8 cellular contexts compared by ENCODE assay signal in the genomic region with DNA sequence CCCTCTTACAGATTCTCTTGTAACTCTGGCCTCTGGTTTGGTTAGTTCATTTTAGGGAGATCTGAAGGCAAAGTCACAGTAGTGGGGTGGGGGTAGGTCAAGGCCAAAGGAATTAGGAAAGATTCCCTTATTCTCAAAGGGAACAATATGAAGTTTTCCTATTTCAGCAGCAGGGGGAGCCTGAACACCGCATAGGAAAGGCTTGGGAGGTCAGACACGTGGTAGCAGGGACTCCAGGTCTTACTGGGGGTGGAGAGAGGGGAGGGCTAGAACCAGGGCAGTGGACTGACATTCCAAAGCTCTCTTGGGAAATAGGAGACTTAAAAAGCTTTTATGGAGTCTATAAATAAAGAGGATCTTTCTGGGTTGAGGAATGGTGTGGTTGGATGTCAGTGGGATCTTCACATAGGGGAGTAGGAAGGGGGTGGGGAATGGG. TPM values are rescaled to one million over a fixed set of nuclear protein-coding genes. Genes with fewer than 3 reads are reported as not detected.
DNase-seq lines count a peak whose midpoint lies in the region; ATAC-seq, FAIRE-seq and TF ChIP-seq lines count a peak whose summit lies in the region.

No MANE protein-coding gene starts in this region.

- peak; percentile 74 for TF ChIP-seq CTCF in astrocyte (IDR thresholded peaks at IDR 0.05; ENCODE audit: insufficient read depth, low read depth, low read length)

- peaks cover 5% of the 10 kb centered on the region for H3K36me3 ChIP-seq in astrocyte (ENCODE audit: insufficient read depth, low read length)

- ATAC-seq in left ventricle myocardium superior (peak; percentile 44), GM19395 (IDR thresholded peaks at IDR 0.05; ENCODE audit: unreplicated experiment) (no peak), HG03521 (IDR thresholded peaks at IDR 0.05; ENCODE audit: unreplicated experiment) (no peak)

- peaks cover 11% of the 10 kb centered on the region for H4K20me1 ChIP-seq in astrocyte (ENCODE audit: insufficient read depth, low read length)

- H3K9me3 Mint-ChIP-seq in astrocyte (ENCODE audit: unreplicated experiment): no peaks in the 10 kb centered on the region

- H3K79me2 ChIP-seq in astrocyte (ENCODE audit: insufficient read depth, low read length): peaks cover 27% of the 10 kb centered on the region

- DNase-seq in GM04503 (ENCODE audit: low read depth): peak; percentile 87
- peak; percentile 43 for DNase-seq in NCI-H1105 treated with DMSO at 0.1 percent for 48 hours (lab: John Stamatoyannopoulos, UW)
- peak; percentile 34 for DNase-seq in SKM-1 treated with dmso at 0.1 percent for 144 hours (lab: John Stamatoyannopoulos, UW; ENCODE audit: unreplicated experiment)
- DNase-seq in astrocyte (ENCODE audit: low read depth): peak; percentile 82
- DNase-seq in left ventricle myocardium superior: peak; percentile 58
- DNase-seq in posterior cingulate gyrus: peak in 6 of 10 donors; percentile 35 to 88 (median 48)

- no peaks in the 10 kb centered on the region for H3K9me3 ChIP-seq in astrocyte (ENCODE audit: insufficient read depth, low read depth, low read length)

- H3K27me3 ChIP-seq in astrocyte (ENCODE audit: insufficient read depth, low read length): no peaks in the 10 kb centered on the region

- peak overlapping the region; percentile 69 for H3K27ac ChIP-seq in astrocyte (ENCODE audit: low read depth, low read length)

- intact Hi-C loops in left ventricle myocardium superior (cut with micrococcal nuclease) (no loop called here), posterior cingulate gyrus (cut with DNase I) (loop anchor here (2.0 to 5.0 kb wide), 6 partner anchors 33 to 139 kb away; a partner anchor contains a TSS)

- peak overlapping the region; percentile 96 for H3K4me3 Mint-ChIP-seq in astrocyte (ENCODE audit: unreplicated experiment)

- H3K9ac ChIP-seq in astrocyte (ENCODE audit: low read length): peak overlapping the region; percentile 98

- peaks cover 20% of the 10 kb centered on the region for H3K36me3 Mint-ChIP-seq in astrocyte (ENCODE audit: low read depth, unreplicated experiment)

- H3K27ac Mint-ChIP-seq in astrocyte (ENCODE audit: unreplicated experiment): peak overlapping the region; percentile 93

- peaks cover 24% of the 10 kb centered on the region for H3K4me1 ChIP-seq in astrocyte (ENCODE audit: insufficient read depth, low read length)

- peak overlapping the region; percentile 99 for H3K4me3 ChIP-seq in astrocyte (ENCODE audit: insufficient read depth, low read depth, low read length)

- FAIRE-seq in astrocyte (lab: Jason Lieb, UNC): no peak

- no peaks in the 10 kb centered on the region for H3K27me3 Mint-ChIP-seq in astrocyte (ENCODE audit: low read depth, unreplicated experiment)

- no peak overlapping the region for H2AFZ ChIP-seq in astrocyte (ENCODE audit: low read depth, low read length)

- H3K4me2 ChIP-seq in astrocyte (ENCODE audit: low read length): peak overlapping the region; percentile 98

- H3K4me1 Mint-ChIP-seq in astrocyte (ENCODE audit: low read depth, unreplicated experiment): peaks cover 22% of the 10 kb centered on the region

RNA-seq across cellular contexts. Expression of a gene that starts 1.3 kb away (rescaled TPM):
- total RNA-seq in astrocyte (4.1 and 4.2 TPM in 2 replicates), left ventricle myocardium superior (5.5 TPM)

RNA-seq across cellular contexts. Expression of a gene that starts 2.9 kb away (rescaled TPM):
- total RNA-seq in astrocyte (3,078 and 3,088 TPM in 2 replicates), left ventricle myocardium superior (1,980 TPM)

RNA-seq across cellular contexts. Expression of a gene that starts 8.7 kb away (rescaled TPM):
- total RNA-seq in astrocyte (138 and 142 TPM in 2 replicates), left ventricle myocardium superior (28.0 TPM)

RNA-seq across cellular contexts. Expression of a gene that starts 15.0 kb away (rescaled TPM):
- total RNA-seq in astrocyte: 124 and 130 TPM in 2 replicates
- 77.1 TPM for total RNA-seq in left ventricle myocardium superior

RNA-seq across cellular contexts. Expression of a gene that starts 33.0 kb away (rescaled TPM):
- total RNA-seq in astrocyte (110 and 118 TPM in 2 replicates), left ventricle myocardium superior (41.4 TPM)

Comparison
In these comparisons a context has a peak if more than half of its experiments do, and no peak if none do; other contexts are left out.
1. DNase-seq: peak in every context shown above with its lines; median percentile 87 in GM04503; 82 in astrocyte; 58 in left ventricle myocardium superior; 48 in posterior cingulate gyrus; 43 in NCI-H1105 treated with DMSO at 0.1 percent for 48 hours; 34 in SKM-1 treated with dmso at 0.1 percent for 144 hours.